Comparison of ENCODE assay signal across 12 cellular contexts in genomic region chr2:83844490-83844889, GRCh38.
DNase-seq lines count a peak whose midpoint lies in the region; ATAC-seq and TF ChIP-seq lines count a peak whose summit lies in the region.
"Had no signal": no experiment of that assay in that cellular context is flagged by ENCODE, and none has a peak within 500 bp of the region (broad histone marks: within the 10 kb centered on the region; RNA-seq: fewer than 3 reads in every experiment).

No MANE protein-coding gene starts in this region.

- CTCF ChIA-PET in MCF 10A (lab: Yijun Ruan, JAX): interaction anchor here (0.6 to 1.3 kb wide), 5 partner anchors 9 to 1240 kb away, joined by 3 read pairs; no protein-coding TSS in a partner anchor
- CTCF ChIA-PET in HCT116 (lab: Charles Lee): no interaction called here

- H3K4me3 ChIP-seq in breast epithelium: no peak overlapping the region
- H3K4me3 ChIP-seq in HCT116 (replicated peaks in 1 of 2; ENCODE audit: low read depth in 1 of 2, low read length in 2 of 2): no peak overlapping the region
- no peak overlapping the region for H3K4me3 ChIP-seq in mesendoderm (ENCODE audit: low read length)
- H3K4me3 ChIP-seq: BLaER1 treated with 17β-estradiol and CSF1 and Interleukin-3, amounts not matched to agents 10 nM and 100 nM had no signal

- H3K4me3 Mint-ChIP-seq in MCF 10A (ENCODE audit: unreplicated experiment): no peak overlapping the region
- H3K4me3 Mint-ChIP-seq in activated T-helper 2 cell treated with anti-CD3 and anti-CD28 coated beads, Interferon-gamma antibody, Interleukin-2, Interleukin-4, amounts not matched to agents 10 μg/mL and 5 μg/mL and 100 μg/mL, durations not matched to agents 14 hours and 24 hours and 36 hours (ENCODE audit: low read depth): no peak overlapping the region
- H3K4me3 Mint-ChIP-seq: CD4-positive, CD25-positive, alpha-beta regulatory T cell; IgD-negative memory B cell had no signal

- no peaks in the 10 kb centered on the region for H3K36me3 ChIP-seq in breast epithelium
- no peaks in the 10 kb centered on the region for H3K36me3 ChIP-seq in HCT116 (ENCODE audit: control insufficient read depth in 1 of 2, insufficient read depth in 2 of 2, low read length in 2 of 2)
- no peaks in the 10 kb centered on the region for H3K36me3 ChIP-seq in mesendoderm (ENCODE audit: control insufficient read depth, insufficient read depth, low read length)
- H3K36me3 ChIP-seq: BLaER1 treated with 17β-estradiol and CSF1 and Interleukin-3, amounts not matched to agents 10 nM and 100 nM had no signal

- H3K9me3 ChIP-seq in breast epithelium: no peaks in the 10 kb centered on the region
- no peaks in the 10 kb centered on the region for H3K9me3 ChIP-seq in HCT116 (ENCODE audit: control insufficient read depth in 1 of 2, insufficient read depth in 1 of 2, low read depth in 1 of 2, low read length in 2 of 2)
- H3K9me3 ChIP-seq: BLaER1 treated with 17β-estradiol and CSF1 and Interleukin-3, amounts not matched to agents 10 nM and 100 nM had no signal

- H3K27ac ChIP-seq in breast epithelium (no peak overlapping the region), HCT116 (ENCODE audit: low read depth, low read length) (no peak overlapping the region), VCaP (no peak overlapping the region), mesendoderm (ENCODE audit: low read depth, low read length) (no peak overlapping the region)
- H3K27ac ChIP-seq: 22Rv1; BLaER1 treated with 17β-estradiol and CSF1 and Interleukin-3, amounts not matched to agents 10 nM and 100 nM had no signal

- H3K79me1 ChIP-seq in mesendoderm (ENCODE audit: low read length): no peaks in the 10 kb centered on the region

- TF ChIP-seq RAD21 in HCT116 (IDR thresholded peaks at IDR 0.05; ENCODE audit: low read depth): no peak

- no peaks in the 10 kb centered on the region for H3K4me1 Mint-ChIP-seq in MCF 10A (ENCODE audit: insufficient read depth, unreplicated experiment)
- no peaks in the 10 kb centered on the region for H3K4me1 Mint-ChIP-seq in activated T-helper 2 cell treated with anti-CD3 and anti-CD28 coated beads, Interferon-gamma antibody, Interleukin-2, Interleukin-4, amounts not matched to agents 10 μg/mL and 5 μg/mL and 100 μg/mL, durations not matched to agents 14 hours and 24 hours and 36 hours (ENCODE audit: low read depth)
- H3K4me1 Mint-ChIP-seq: CD4-positive, CD25-positive, alpha-beta regulatory T cell; IgD-negative memory B cell had no signal

- H4K8ac ChIP-seq in mesendoderm (ENCODE audit: low read depth, low read length): no peak overlapping the region

- WGBS in mesendoderm (ENCODE audit: extremely low coverage, insufficient coverage, low lambda C conversion rate): no CpG with 5 or more reads among the region's 2 CpGs

- H3K4me1 ChIP-seq in breast epithelium (no peaks in the 10 kb centered on the region), HCT116 (ENCODE audit: control insufficient read depth in 1 of 2, insufficient read depth in 2 of 2, low read length in 2 of 2) (no peaks in the 10 kb centered on the region), mesendoderm (ENCODE audit: control insufficient read depth, low read depth, low read length) (no peaks in the 10 kb centered on the region)
- H3K4me1 ChIP-seq: BLaER1 treated with 17β-estradiol and CSF1 and Interleukin-3, amounts not matched to agents 10 nM and 100 nM had no signal

- intact Hi-C loops in MCF 10A (cut with micrococcal nuclease): no loop called here
- intact Hi-C loops in breast epithelium (cut with DNase I; ENCODE audit: low total_unique reads): no loop called here
- intact Hi-C loops in HCT116 (cut with micrococcal nuclease): no loop called here
- intact Hi-C loops in activated T-helper 2 cell treated with anti-CD3 and anti-CD28 coated beads, Interferon-gamma antibody, Interleukin-2, Interleukin-4, amounts not matched to agents 10 μg/mL and 5 μg/mL and 100 μg/mL, durations not matched to agents 14 hours and 24 hours and 36 hours (cut with micrococcal nuclease): no loop called here

- no peak overlapping the region for H3K56ac ChIP-seq in mesendoderm (ENCODE audit: low read length)

- H3K9me3 Mint-ChIP-seq in MCF 10A (ENCODE audit: unreplicated experiment): no peaks in the 10 kb centered on the region
- no peaks in the 10 kb centered on the region for H3K9me3 Mint-ChIP-seq in activated T-helper 2 cell treated with anti-CD3 and anti-CD28 coated beads, Interferon-gamma antibody, Interleukin-2, Interleukin-4, amounts not matched to agents 10 μg/mL and 5 μg/mL and 100 μg/mL, durations not matched to agents 14 hours and 24 hours and 36 hours

- no peak for TF ChIP-seq POLR2A in breast epithelium (IDR thresholded peaks at IDR 0.05)
- TF ChIP-seq POLR2A in HCT116 (IDR thresholded peaks at IDR 0.05; ENCODE audit: borderline replicate concordance, extremely low read depth, insufficient read depth, insufficient read length): no peak

- H2BK15ac ChIP-seq in mesendoderm (replicated peaks; ENCODE audit: low read depth): no peak overlapping the region

- no peak overlapping the region for H3K4ac ChIP-seq in mesendoderm (ENCODE audit: low read depth, low read length)

- H4K5ac ChIP-seq in mesendoderm (ENCODE audit: low read length): no peak overlapping the region

- H2AK5ac ChIP-seq in mesendoderm (ENCODE audit: low read length): no peak overlapping the region

- no peak overlapping the region for H2AFZ ChIP-seq in HCT116 (ENCODE audit: low read depth, low read length, poor library complexity, severe bottlenecking)

- no peaks in the 10 kb centered on the region for H3K36me3 Mint-ChIP-seq in MCF 10A (ENCODE audit: insufficient read depth, unreplicated experiment)
- no peaks in the 10 kb centered on the region for H3K36me3 Mint-ChIP-seq in activated T-helper 2 cell treated with anti-CD3 and anti-CD28 coated beads, Interferon-gamma antibody, Interleukin-2, Interleukin-4, amounts not matched to agents 10 μg/mL and 5 μg/mL and 100 μg/mL, durations not matched to agents 14 hours and 24 hours and 36 hours (ENCODE audit: low read depth)
- H3K36me3 Mint-ChIP-seq: CD4-positive, CD25-positive, alpha-beta regulatory T cell; IgD-negative memory B cell had no signal

- no peak overlapping the region for H3K4me2 ChIP-seq in HCT116 (ENCODE audit: low read length)
- H3K4me2 ChIP-seq in mesendoderm (ENCODE audit: low read length): no peak overlapping the region
- H3K4me2 ChIP-seq: BLaER1 treated with 17β-estradiol and CSF1 and Interleukin-3, amounts not matched to agents 10 nM and 100 nM had no signal

- BruUV-seq in MCF 10A (replicated peaks; lab: Mats Ljungman, UMichigan) (no TSS peak), HCT116 (replicated peaks; lab: Mats Ljungman, UMichigan) (no TSS peak)

- DNase-seq in MCF 10A (ENCODE audit: unreplicated experiment) (peak; percentile 6), breast epithelium (ENCODE audit: low spot score in 2 of 2) (no peak), HCT116 (ENCODE audit: low read depth, low spot score) (no peak), mesendoderm (peak; percentile 7), inferior parietal cortex (ENCODE audit: extremely low spot score) (no peak), AG20443 (ENCODE audit: low spot score) (no peak)
- no peak for DNase-seq in activated T-helper 2 cell treated with anti-CD3 and anti-CD28 coated beads, Interferon-gamma antibody, Interleukin-2, Interleukin-4, amounts not matched to agents 10 μg/mL and 5 μg/mL and 100 μg/mL, durations not matched to agents 14 hours and 24 hours and 36 hours (ENCODE audit: low spot score)
- DNase-seq: CD4-positive, CD25-positive, alpha-beta regulatory T cell had no signal

- RAD21 ChIA-PET in HCT116 (lab: Charles Lee; ENCODE audit: low non-redundant PET in 1 of 2, low total read pairs in 2 of 2, uncharacterized antibody in 2 of 2, unreplicated experiment in 2 of 2): no interaction called here

- no peak overlapping the region for H2BK120ac ChIP-seq in mesendoderm (ENCODE audit: low read depth, low read length)

- no peaks in the 10 kb centered on the region for H3K79me2 ChIP-seq in HCT116 (ENCODE audit: insufficient read depth, low read length)
- no peaks in the 10 kb centered on the region for H3K79me2 ChIP-seq in mesendoderm (ENCODE audit: control insufficient read depth, insufficient read depth, low read length)

- no peaks in the 10 kb centered on the region for H3K9me2 ChIP-seq in HCT116 (ENCODE audit: insufficient read depth)

- ATAC-seq in HCT116: 0 out of 2 replicates have a peak, but pooled peaks have one; percentile 44

- TF ChIP-seq CTCF in MCF 10A (IDR thresholded peaks at IDR 0.05; ENCODE audit: unreplicated experiment) (no peak), breast epithelium (IDR thresholded peaks at IDR 0.05) (no peak), HCT116 (IDR thresholded peaks at IDR 0.05 in 2 of 3, conservative IDR thresholded peaks at IDR 0.05 in 1 of 3; ENCODE audit: borderline replicate concordance in 1 of 3, insufficient read depth in 1 of 3, low read depth in 2 of 3, low read length in 2 of 3) (peak in 2 of 3 experiments; percentile 16 to 42; a peak in 3 of 6 replicates), VCaP (conservative IDR thresholded peaks at IDR 0.05) (0 out of 2 replicates have a peak, but pooled peaks have one; percentile 9)

- POLR2A ChIA-PET in MCF 10A (lab: Yijun Ruan, JAX): no interaction called here
- POLR2A ChIA-PET in HCT116 (lab: Charles Lee): no interaction called here

- H3K9ac ChIP-seq in HCT116 (ENCODE audit: low read length) (no peak overlapping the region), mesendoderm (ENCODE audit: low read length) (no peak overlapping the region)
- H3K9ac ChIP-seq: BLaER1 treated with 17β-estradiol and CSF1 and Interleukin-3, amounts not matched to agents 10 nM and 100 nM had no signal

- H3K27me3 ChIP-seq in breast epithelium: no peaks in the 10 kb centered on the region
- H3K27me3 ChIP-seq in HCT116 (ENCODE audit: insufficient read depth, low read length): no peaks in the 10 kb centered on the region
- no peaks in the 10 kb centered on the region for H3K27me3 ChIP-seq in mesendoderm (ENCODE audit: insufficient read depth, low read length, poor library complexity)
- H3K27me3 ChIP-seq: BLaER1 treated with 17β-estradiol and CSF1 and Interleukin-3, amounts not matched to agents 10 nM and 100 nM had no signal

- H3K18ac ChIP-seq in mesendoderm (ENCODE audit: low read length): no peak overlapping the region

- H2BK5ac ChIP-seq in mesendoderm (ENCODE audit: low read length): no peak overlapping the region

- no peak overlapping the region for H3K27ac Mint-ChIP-seq in MCF 10A (ENCODE audit: low read depth, unreplicated experiment)
- H3K27ac Mint-ChIP-seq in activated T-helper 2 cell treated with anti-CD3 and anti-CD28 coated beads, Interferon-gamma antibody, Interleukin-2, Interleukin-4, amounts not matched to agents 10 μg/mL and 5 μg/mL and 100 μg/mL, durations not matched to agents 14 hours and 24 hours and 36 hours: no peak overlapping the region
- H3K27ac Mint-ChIP-seq: CD4-positive, CD25-positive, alpha-beta regulatory T cell; IgD-negative memory B cell had no signal

- H4K20me1 ChIP-seq in HCT116 (ENCODE audit: insufficient read depth): no peaks in the 10 kb centered on the region
- H4K20me1 ChIP-seq: BLaER1 treated with 17β-estradiol and CSF1 and Interleukin-3, amounts not matched to agents 10 nM and 100 nM had no signal

- H3K27me3 Mint-ChIP-seq in MCF 10A (ENCODE audit: insufficient read depth, unreplicated experiment): no peaks in the 10 kb centered on the region
- H3K27me3 Mint-ChIP-seq in activated T-helper 2 cell treated with anti-CD3 and anti-CD28 coated beads, Interferon-gamma antibody, Interleukin-2, Interleukin-4, amounts not matched to agents 10 μg/mL and 5 μg/mL and 100 μg/mL, durations not matched to agents 14 hours and 24 hours and 36 hours (ENCODE audit: low read depth): no peaks in the 10 kb centered on the region
- H3K27me3 Mint-ChIP-seq: CD4-positive, CD25-positive, alpha-beta regulatory T cell; IgD-negative memory B cell had no signal

- no peak overlapping the region for H3K23ac ChIP-seq in mesendoderm (ENCODE audit: low read length)

Comparison
In these comparisons a context has a peak if more than half of its experiments do, and no peak if none do; other contexts are left out.
1. DNase-seq: peak in MCF 10A (single experiment) and mesendoderm (single experiment); none in breast epithelium (0 of 2), HCT116 (single experiment), activated T-helper 2 cell treated with anti-CD3 and anti-CD28 coated beads, Interferon-gamma antibody, Interleukin-2, Interleukin-4, amounts not matched to agents 10 μg/mL and 5 μg/mL and 100 μg/mL, durations not matched to agents 14 hours and 24 hours and 36 hours (single experiment), inferior parietal cortex (single experiment) and AG20443 (single experiment).
2. CTCF ChIP-seq: peak in HCT116 (2 of 3) and VCaP (single experiment); none in MCF 10A (single experiment) and breast epithelium (0 of 3).